In genomic region chr3:170359178-170359704, GRCh38 we compare ENCODE assay signal across 9 cellular contexts. TPM values are rescaled to one million over a fixed set of nuclear protein-coding genes. Genes with fewer than 3 reads are reported as not detected.
A peak's percentile ranks its signal among the peaks of the same experiment; 100 is the strongest.
DNase-seq lines count a peak whose midpoint lies in the region; TF ChIP-seq lines count a peak whose summit lies in the region.
"Had no signal": no experiment of that assay in that cellular context is flagged by ENCODE, and none has a peak within 500 bp of the region (broad histone marks: within the 10 kb centered on the region; RNA-seq: fewer than 3 reads in every experiment).

No MANE protein-coding gene starts in this region.

- H3K4me3 ChIP-seq in SJCRH30 (peak overlapping the region; percentile 93), fibroblast of mammary gland (ENCODE audit: control insufficient read depth, low read depth, low read length) (peak overlapping the region; percentile 74), rectal smooth muscle tissue (ENCODE audit: low read length) (peak overlapping the region; percentile 70)

- peak overlapping the region; percentile 88 for H3K9ac ChIP-seq in ES-I3 (ENCODE audit: low read depth, low read length)
- H3K9ac ChIP-seq in rectal smooth muscle tissue (ENCODE audit: low read length): no peak overlapping the region

- H3K9me3 ChIP-seq in ES-I3 (ENCODE audit: control insufficient read depth, insufficient read depth, low read length) (no peaks in the 10 kb centered on the region), SJCRH30 (replicated peaks) (no peaks in the 10 kb centered on the region)
- H3K9me3 ChIP-seq: pancreas had no signal

- H3K4me1 ChIP-seq in ES-I3 (ENCODE audit: insufficient read depth, low read length) (peaks cover 31% of the 10 kb centered on the region), SJCRH30 (peaks cover 21% of the 10 kb centered on the region), rectal smooth muscle tissue (ENCODE audit: control insufficient read depth, insufficient read depth, low read length) (peaks cover 6% of the 10 kb centered on the region)

- DNase-seq in SJCRH30 (no peak), fibroblast of mammary gland (ENCODE audit: low read depth) (no peak), NCI-H524 treated with DMSO at 0.1 percent for 48 hours (lab: John Stamatoyannopoulos, UW) (no peak), NCI-H146 treated with DMSO at 0.1 percent for 48 hours (lab: John Stamatoyannopoulos, UW; ENCODE audit: unreplicated experiment) (no peak), AG08396 (ENCODE audit: low spot score) (no peak)
- no peak for DNase-seq in NK-92 treated with Interleukin-12 subunit alpha and Interleukin-12 subunit beta, amount 100 ng/mL, for 24 hours (lab: John Stamatoyannopoulos, UW)
- DNase-seq: pancreas had no signal

- H3K27me3 ChIP-seq in SJCRH30: no peaks in the 10 kb centered on the region
- no peaks in the 10 kb centered on the region for H3K27me3 ChIP-seq in rectal smooth muscle tissue (ENCODE audit: control insufficient read depth, insufficient read depth, low read length)
- H3K27me3 ChIP-seq: pancreas had no signal

- H3K36me3 ChIP-seq in ES-I3 (ENCODE audit: insufficient read depth, low read length): peaks cover 15% of the 10 kb centered on the region; the same call in 1 of the 2 replicates
- peaks cover 46% of the 10 kb centered on the region for H3K36me3 ChIP-seq in SJCRH30
- peaks cover 2% of the 10 kb centered on the region for H3K36me3 ChIP-seq in rectal smooth muscle tissue (ENCODE audit: control insufficient read depth, insufficient read depth, low read length)
- H3K36me3 ChIP-seq: pancreas had no signal

- TF ChIP-seq CTCF in fibroblast of mammary gland (conservative IDR thresholded peaks at IDR 0.05; ENCODE audit: control insufficient read depth, insufficient read depth, low read depth, low read length): no peak

- H3K27ac ChIP-seq in SJCRH30 (no peak overlapping the region; the same call in 1 of the 2 replicates), rectal smooth muscle tissue (ENCODE audit: low read depth, low read length) (no peak overlapping the region)

RNA-seq across cellular contexts. Expression of gene SKIL, which starts 1.7 kb away (rescaled TPM):
- total RNA-seq in SJCRH30 (2014; rRNA removed; shearing (Covaris generic)): 82.5 and 96.4 TPM in 2 replicates

RNA-seq across cellular contexts. Expression of gene CLDN11, which starts 59.4 kb away (rescaled TPM):
- total RNA-seq in SJCRH30 (2014; rRNA removed; shearing (Covaris generic)): 0.30 and 0.33 TPM in 2 replicates
